Comparison of ENCODE assay signal across 8 cellular contexts in genomic region chr17:59331929-59332889, GRCh38. TPM values are rescaled to one million over a fixed set of nuclear protein-coding genes. Genes with fewer than 3 reads are reported as not detected.
A peak's percentile ranks its signal among the peaks of the same experiment; 100 is the strongest.
DNase-seq lines count a peak whose midpoint lies in the region; ATAC-seq and TF ChIP-seq lines count a peak whose summit lies in the region.

No MANE protein-coding gene starts in this region.

- DNase-seq in GM13977 (ENCODE audit: low spot score), result peak; percentile 48
- DNase-seq in T-helper 9 cell, result peak; percentile 24
- DNase-seq in dermis blood vessel endothelial cell, result peak; percentile 43
- DNase-seq in lower leg skin (ENCODE audit: low spot score in 2 of 2), result peak; percentile 50 to 94
- DNase-seq in stimulated activated naive CD4-positive, alpha-beta T cell (lab: John Stamatoyannopoulos, UW), result peak in 4 of 6 experiments; percentile 11 to 44 (median 35)
- DNase-seq in HuH-7 (ENCODE audit: low spot score), result no peak

- intact Hi-C loops in lower leg skin (cut with DNase I; ENCODE audit: low total_unique reads), result no loop called here

- WGBS in lower leg skin, 2 donors, result 0% methylated on average over 37 to 50 of the region's 96 CpGs

- TF ChIP-seq POLR2A in lower leg skin (IDR thresholded peaks at IDR 0.05), result no peak

- TF ChIP-seq CTCF in GM13977 (IDR thresholded peaks at IDR 0.05; ENCODE audit: extremely low read depth, insufficient read depth, missing control alignments) (no peak), lower leg skin (IDR thresholded peaks at IDR 0.05) (no peak)

- ATAC-seq in HG02938 (IDR thresholded peaks at IDR 0.05; ENCODE audit: unreplicated experiment) (peak; percentile 27), GM19395 (IDR thresholded peaks at IDR 0.05; ENCODE audit: unreplicated experiment) (no peak)

- in situ Hi-C loops in GM13977 (cut with MboI; ENCODE audit: low pct_unique_long_range_greater_than_20kb, low sequenced_read_pairs, unreplicated experiment), result no loop called here

- peak overlapping the region; percentile 84 for H3K4me3 ChIP-seq in lower leg skin (ENCODE audit: low read depth, poor library complexity, severe bottlenecking)

RNA-seq across cellular contexts. Expression of gene YPEL2, which starts 0.8 kb away (rescaled TPM):
- total RNA-seq in dermis blood vessel endothelial cell (90.8 and 101 TPM in 2 replicates), lower leg skin (10 to 100 TPM; 20.6 to 33.1 (median 26.9) TPM)
